Comparison of ENCODE assay signal across 11 cellular contexts in the genomic region with DNA sequence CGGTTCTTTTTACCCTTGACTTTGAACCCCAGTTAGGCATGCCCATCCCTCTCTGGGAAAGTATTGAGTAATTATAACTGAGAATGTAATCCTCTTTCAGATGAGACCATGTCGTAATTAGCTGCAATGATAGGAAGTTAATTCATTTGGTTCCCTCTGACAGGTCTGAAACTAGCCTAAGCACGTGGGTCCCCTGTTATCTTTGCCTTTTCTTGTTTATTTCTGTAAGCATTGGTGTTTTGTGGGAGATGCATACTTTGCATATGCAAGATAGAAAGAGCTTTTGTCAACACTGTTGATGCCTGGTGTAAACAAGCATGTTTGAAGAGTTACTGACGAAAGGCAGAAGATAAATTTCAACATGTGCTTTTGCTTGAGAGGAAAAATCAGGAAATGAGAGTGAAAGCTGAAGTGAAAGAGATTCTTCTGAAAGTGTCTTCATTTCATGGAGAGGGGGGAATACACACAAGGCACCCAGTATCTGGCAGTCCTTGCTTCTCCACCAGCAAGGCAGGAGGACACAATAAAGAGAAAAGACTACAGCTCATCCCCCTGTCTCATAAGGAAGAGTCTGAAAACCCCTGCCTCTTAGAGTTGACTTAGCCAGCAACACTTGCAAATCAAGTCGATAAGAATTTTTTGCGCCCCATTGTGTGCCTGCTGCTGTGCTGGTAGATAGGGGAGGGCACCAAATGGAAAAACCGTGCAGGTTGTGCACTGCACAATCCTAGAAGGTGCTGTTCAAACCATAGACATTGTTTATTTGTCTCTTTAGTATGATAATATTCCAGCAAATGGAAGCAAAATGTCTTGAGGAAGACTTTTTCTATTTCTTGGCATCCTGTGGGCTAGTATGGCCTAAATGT.
DNase-seq lines count a peak whose midpoint lies in the region; ATAC-seq and TF ChIP-seq lines count a peak whose summit lies in the region.
"Had no signal": no experiment of that assay in that cellular context is flagged by ENCODE, and none has a peak within 500 bp of the region (broad histone marks: within the 10 kb centered on the region; RNA-seq: fewer than 3 reads in every experiment).

No MANE protein-coding gene starts in this region.

- ATAC-seq in GM18511 (IDR thresholded peaks at IDR 0.05; ENCODE audit: unreplicated experiment): peak; percentile 82
- ATAC-seq in HG02571 (IDR thresholded peaks at IDR 0.05; ENCODE audit: unreplicated experiment): peak; percentile 57
- peak; percentile 56 to 82 (median 70) for ATAC-seq in right lobe of liver
- no peak for ATAC-seq in esophagus mucosa
- no peak for ATAC-seq in gastrocnemius medialis

- H3K4me1 ChIP-seq in Karpas-422 (ENCODE audit: low read length) (peaks cover 24% of the 10 kb centered on the region), right lobe of liver (peaks cover 0 to 14% (median 0%) of the 10 kb centered on the region in 4 donors), gastrocnemius medialis (no peaks in the 10 kb centered on the region)

- intact Hi-C loops in right lobe of liver (cut with DNase I): no loop called here
- intact Hi-C loops in gastrocnemius medialis (cut with DNase I; ENCODE audit: low total_unique reads): no loop called here

- peak; percentile 70 for DNase-seq in Karpas-422
- DNase-seq in right lobe of liver: no peak
- no peak for DNase-seq in stimulated activated CD4-positive, alpha-beta T cell treated with anti-CD3 and anti-CD28 coated beads, Interleukin-4, amount 100 ng/mL, for 4 hours
- DNase-seq in gastrocnemius medialis: no peak
- DNase-seq in activated naive CD8-positive, alpha-beta T cell treated with anti-CD3 and anti-CD28 coated beads for 36 hours: no peak
- DNase-seq: activated naive CD8-positive, alpha-beta T cell treated with anti-CD3 and anti-CD28 coated beads, Interleukin-2, amount 10 ng/mL, durations not matched to agents 7 days and 5 days; DND-41; SW 1271 had no signal

- peak overlapping the region; percentile 60 for H3K4me2 ChIP-seq in Karpas-422 (ENCODE audit: low read depth, low read length, poor library complexity, severe bottlenecking)

- no peak overlapping the region for H3K4me3 Mint-ChIP-seq in activated naive CD8-positive, alpha-beta T cell treated with anti-CD3 and anti-CD28 coated beads for 36 hours
- H3K4me3 Mint-ChIP-seq: activated naive CD8-positive, alpha-beta T cell treated with anti-CD3 and anti-CD28 coated beads, Interleukin-2, amount 10 ng/mL, durations not matched to agents 7 days and 5 days had no signal

- H3K9me2 ChIP-seq in Karpas-422 (replicated peaks; ENCODE audit: insufficient read depth, low read length): no peaks in the 10 kb centered on the region

- 29% methylated on average over 7 of the region's 7 CpGs for WGBS in right lobe of liver (ENCODE audit: insufficient coverage, low coverage, low lambda C conversion rate, missing lambda C conversion rate)

- peak overlapping the region; percentile 85; the same call in 1 of the 2 replicates for H2AFZ ChIP-seq in Karpas-422 (ENCODE audit: low read length)

- TF ChIP-seq CTCF in right lobe of liver (IDR thresholded peaks at IDR 0.05) (no peak), gastrocnemius medialis (IDR thresholded peaks at IDR 0.05 in 4 of 5, conservative IDR thresholded peaks at IDR 0.05 in 1 of 5) (no peak)

- peak overlapping the region; percentile 17; the same call in 1 of the 2 replicates for H3K4me3 ChIP-seq in Karpas-422 (ENCODE audit: low read length)
- no peak overlapping the region for H3K4me3 ChIP-seq in right lobe of liver
- no peak overlapping the region for H3K4me3 ChIP-seq in gastrocnemius medialis

- H3K36me3 ChIP-seq in Karpas-422 (ENCODE audit: insufficient read depth, low read length) (no peaks in the 10 kb centered on the region), right lobe of liver (no peaks in the 10 kb centered on the region), gastrocnemius medialis (no peaks in the 10 kb centered on the region)

- peak overlapping the region; percentile 44; the same call in 1 of the 2 replicates for H3K9ac ChIP-seq in Karpas-422 (ENCODE audit: low read length)

- H3K9me3 ChIP-seq in Karpas-422 (ENCODE audit: low read length) (no peaks in the 10 kb centered on the region), right lobe of liver (no peaks in the 10 kb centered on the region), gastrocnemius medialis (no peaks in the 10 kb centered on the region)

- no peaks in the 10 kb centered on the region for H3K79me2 ChIP-seq in Karpas-422 (ENCODE audit: low read length)

- H3K27ac ChIP-seq in Karpas-422 (ENCODE audit: low read length) (peak overlapping the region; percentile 13; the same call in 1 of the 2 replicates), right lobe of liver (peak overlapping the region in 2 of 3 donors; percentile 21 to 48), gastrocnemius medialis (no peak overlapping the region)

- peaks cover 4% of the 10 kb centered on the region for H3K4me1 Mint-ChIP-seq in activated naive CD8-positive, alpha-beta T cell treated with anti-CD3 and anti-CD28 coated beads for 36 hours

- no peak overlapping the region for H3K27ac Mint-ChIP-seq in activated naive CD8-positive, alpha-beta T cell treated with anti-CD3 and anti-CD28 coated beads for 36 hours
- H3K27ac Mint-ChIP-seq: activated naive CD8-positive, alpha-beta T cell treated with anti-CD3 and anti-CD28 coated beads, Interleukin-2, amount 10 ng/mL, durations not matched to agents 7 days and 5 days had no signal

- peaks cover 5% of the 10 kb centered on the region for H3K9me3 Mint-ChIP-seq in activated naive CD8-positive, alpha-beta T cell treated with anti-CD3 and anti-CD28 coated beads for 36 hours

- TF ChIP-seq POLR2A in right lobe of liver (IDR thresholded peaks at IDR 0.05) (no peak), gastrocnemius medialis (IDR thresholded peaks at IDR 0.05) (no peak)

- H3K36me3 Mint-ChIP-seq in activated naive CD8-positive, alpha-beta T cell treated with anti-CD3 and anti-CD28 coated beads for 36 hours: no peaks in the 10 kb centered on the region
- H3K36me3 Mint-ChIP-seq: activated naive CD8-positive, alpha-beta T cell treated with anti-CD3 and anti-CD28 coated beads, Interleukin-2, amount 10 ng/mL, durations not matched to agents 7 days and 5 days had no signal

- H3K27me3 ChIP-seq in Karpas-422 (ENCODE audit: low read length) (no peaks in the 10 kb centered on the region), right lobe of liver (no peaks in the 10 kb centered on the region), gastrocnemius medialis (no peaks in the 10 kb centered on the region)

- in situ Hi-C loops in gastrocnemius medialis (cut with MboI; ENCODE audit: low sequenced_read_pairs in 4 of 4): no loop called here

- H4K20me1 ChIP-seq in Karpas-422 (ENCODE audit: insufficient read depth, low read depth, low read length): no peaks in the 10 kb centered on the region

- peaks cover 4% of the 10 kb centered on the region for H3K27me3 Mint-ChIP-seq in activated naive CD8-positive, alpha-beta T cell treated with anti-CD3 and anti-CD28 coated beads for 36 hours

Comparison
In these comparisons a context has a peak if more than half of its experiments do, and no peak if none do; other contexts are left out.
1. ATAC-seq: peak in GM18511 (single experiment), HG02571 (single experiment) and right lobe of liver (4 of 4); none in esophagus mucosa (single experiment) and gastrocnemius medialis (0 of 2).
2. H3K27ac ChIP-seq: peak in Karpas-422 (single experiment) and right lobe of liver (2 of 3); none in gastrocnemius medialis (0 of 4).